1 cellular context compared by ENCODE assay signal in genomic region chr13:95258619-95259194, GRCh38.
TF ChIP-seq lines count a peak whose summit lies in the region.

No MANE protein-coding gene starts in this region.

TF ChIP-seq in HepG2, 621 proteins besides CTCF, POLR2A, EP300 and RAD21 (continued from another document and continues in another):
- TF ChIP-seq HNF1A (IDR thresholded peaks at IDR 0.05; ENCODE audit: low read depth): peak; percentile 88
- peak; percentile 96 for TF ChIP-seq HNF1A (CRISPR knock-in tag; IDR thresholded peaks at IDR 0.05; ENCODE audit: borderline replicate concordance)
- peak; percentile 93 for TF ChIP-seq THRA (CRISPR knock-in tag; IDR thresholded peaks at IDR 0.05; ENCODE audit: borderline replicate concordance)
- TF ChIP-seq ZBTB33 (CRISPR knock-in tag; IDR thresholded peaks at IDR 0.05): 0 out of 2 replicates have a peak, but pooled peaks have one; percentile 8
- TF ChIP-seq RFX5 (IDR thresholded peaks at IDR 0.05; ENCODE audit: low read depth, low read length): no peak
- TF ChIP-seq RXRB (CRISPR knock-in tag; IDR thresholded peaks at IDR 0.05; ENCODE audit: borderline replicate concordance): peak; percentile 76
- no peak for TF ChIP-seq SOX13 (IDR thresholded peaks at IDR 0.05)
- peak in 1 of 2 experiments; percentile 56; a peak in 1 of 4 replicates for TF ChIP-seq SOX13 (CRISPR knock-in tag; conservative IDR thresholded peaks at IDR 0.05 in 1 of 2, IDR thresholded peaks at IDR 0.05 in 1 of 2)
- peak; percentile 81; the same call in 1 of the 2 replicates for TF ChIP-seq POGK (CRISPR knock-in tag; conservative IDR thresholded peaks at IDR 0.05)
- TF ChIP-seq SALL1 (CRISPR knock-in tag; IDR thresholded peaks at IDR 0.05): peak; percentile 37
- 0 out of 2 replicates have a peak, but pooled peaks have one; percentile 46 for TF ChIP-seq ONECUT2 (CRISPR knock-in tag; IDR thresholded peaks at IDR 0.05)
- TF ChIP-seq ZMYM2 (CRISPR knock-in tag; IDR thresholded peaks at IDR 0.05): 0 out of 2 replicates have a peak, but pooled peaks have one; percentile 26
- peak; percentile 46 for TF ChIP-seq TBX2 (CRISPR knock-in tag; IDR thresholded peaks at IDR 0.05; ENCODE audit: borderline replicate concordance)
- no peak for TF ChIP-seq ZNF143 (CRISPR knock-in tag; IDR thresholded peaks at IDR 0.05)
- TF ChIP-seq RXRA (CRISPR knock-in tag; IDR thresholded peaks at IDR 0.05): peak; percentile 81
- 0 out of 2 replicates have a peak, but pooled peaks have one; percentile 34 for TF ChIP-seq NR2F2 (IDR thresholded peaks at IDR 0.05; ENCODE audit: borderline replicate concordance, low read depth)
- TF ChIP-seq JUN (CRISPR knock-in tag; IDR thresholded peaks at IDR 0.05): no peak
- no peak for TF ChIP-seq RFX3 (CRISPR knock-in tag; IDR thresholded peaks at IDR 0.05)
- peak; percentile 87 for TF ChIP-seq NR2F6 (IDR thresholded peaks at IDR 0.05)
- TF ChIP-seq NR2F6 (CRISPR knock-in tag; IDR thresholded peaks at IDR 0.05): peak; percentile 75
- TF ChIP-seq UBTF (CRISPR knock-in tag; IDR thresholded peaks at IDR 0.05): no peak
- peak; percentile 45; the same call in 1 of the 2 replicates for TF ChIP-seq PAXIP1 (CRISPR knock-in tag; conservative IDR thresholded peaks at IDR 0.05)
- no peak for TF ChIP-seq ZNF672 (CRISPR knock-in tag; IDR thresholded peaks at IDR 0.05)
- no peak for TF ChIP-seq ZNF550 (CRISPR knock-in tag; IDR thresholded peaks at IDR 0.05; ENCODE audit: borderline replicate concordance)
- no peak for TF ChIP-seq FOXP1 (IDR thresholded peaks at IDR 0.05)
- no peak for TF ChIP-seq FOXP1 (CRISPR knock-in tag; IDR thresholded peaks at IDR 0.05)
- TF ChIP-seq PHF21A (CRISPR knock-in tag; IDR thresholded peaks at IDR 0.05): 0 out of 2 replicates have a peak, but pooled peaks have one; percentile 26
- 0 out of 2 replicates have a peak, but pooled peaks have one; percentile 23 for TF ChIP-seq ZNF609 (CRISPR knock-in tag; IDR thresholded peaks at IDR 0.05; ENCODE audit: borderline replicate concordance)
- TF ChIP-seq PATZ1 (CRISPR knock-in tag; IDR thresholded peaks at IDR 0.05): peak; percentile 56; the same call in 1 of the 2 replicates
- TF ChIP-seq SATB2 (CRISPR knock-in tag; IDR thresholded peaks at IDR 0.05): no peak
- peak; percentile 34 to 79; a peak in 3 of 4 replicates for TF ChIP-seq NR2F1 (CRISPR knock-in tag; IDR thresholded peaks at IDR 0.05)
- no peak for TF ChIP-seq ZKSCAN5 (CRISPR knock-in tag; IDR thresholded peaks at IDR 0.05)
- peak; percentile 43; the same call in 1 of the 2 replicates for TF ChIP-seq NCOA2 (CRISPR knock-in tag; IDR thresholded peaks at IDR 0.05)
- 0 out of 2 replicates have a peak, but pooled peaks have one; percentile 36 for TF ChIP-seq GFI1 (CRISPR knock-in tag; IDR thresholded peaks at IDR 0.05; ENCODE audit: borderline replicate concordance)
